In the genomic region with DNA sequence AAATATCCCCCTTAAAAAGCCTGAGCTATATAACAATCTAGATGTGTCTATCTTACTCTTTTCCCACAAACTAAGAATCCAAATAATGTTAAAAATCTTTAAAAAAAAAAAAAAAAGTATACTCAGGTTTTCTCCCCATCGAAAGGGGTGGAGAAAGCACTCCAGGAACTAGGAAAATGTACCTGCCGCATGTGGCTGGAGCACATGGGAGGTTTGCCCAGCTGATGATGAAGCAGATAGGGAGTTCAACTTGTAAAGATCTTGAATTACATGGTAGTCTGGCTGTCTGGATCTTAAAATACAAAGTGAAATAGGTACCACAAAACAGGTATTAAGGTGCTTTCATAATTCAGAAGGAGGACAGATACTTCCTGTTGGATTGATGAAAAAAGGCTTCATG, we compare ENCODE assay signal across 9 cellular contexts. TPM values are rescaled to one million over a fixed set of nuclear protein-coding genes. Genes with fewer than 3 reads are reported as not detected.
DNase-seq lines count a peak whose midpoint lies in the region; TF ChIP-seq lines count a peak whose summit lies in the region.
"Had no signal": no experiment of that assay in that cellular context is flagged by ENCODE, and none has a peak within 500 bp of the region (broad histone marks: within the 10 kb centered on the region; RNA-seq: fewer than 3 reads in every experiment).

No MANE protein-coding gene starts in this region.

- H3K4me2 ChIP-seq in mammary epithelial cell (ENCODE audit: insufficient read depth, low read depth, low read length): peak overlapping the region; percentile 80

- H3K79me2 ChIP-seq in mammary epithelial cell (ENCODE audit: insufficient read depth, low read length): peaks cover 42% of the 10 kb centered on the region

- WGBS in mammary epithelial cell (ENCODE audit: low coverage, missing lambda C conversion rate): 89% methylated on average over 2 of the region's 2 CpGs

- dilution Hi-C loops in mammary epithelial cell (cut with HindIII; ENCODE audit: low sequenced_read_pairs): no loop called here

- H3K36me3 ChIP-seq in mammary epithelial cell (ENCODE audit: insufficient read depth, low read length) (peaks cover 3% of the 10 kb centered on the region), neuron (ENCODE audit: insufficient read depth, low read length) (peaks cover 5% of the 10 kb centered on the region)

- CTCF ChIA-PET in mammary epithelial cell (lab: Charles Lee; ENCODE audit: low non-redundant PET): no interaction called here

- DNase-seq in DMS 273 (lab: John Stamatoyannopoulos, UW; ENCODE audit: unreplicated experiment) (peak; percentile 11), DMS 273 treated with DMSO at 0.1 percent for 48 hours (lab: John Stamatoyannopoulos, UW) (no peak), LNCaP clone FGC (ENCODE audit: low read depth) (no peak), mammary epithelial cell (no peak), AML-193 (lab: John Stamatoyannopoulos, UW) (no peak), AG20443 (ENCODE audit: low spot score) (no peak), NCI-H1436 (lab: John Stamatoyannopoulos, UW) (no peak)

- H2AFZ ChIP-seq in mammary epithelial cell (ENCODE audit: low read depth, low read length) (no peak overlapping the region), neuron (ENCODE audit: low read depth, low read length) (no peak overlapping the region)

- peak overlapping the region; percentile 16 for H3K9ac ChIP-seq in mammary epithelial cell (ENCODE audit: insufficient read depth, low read length)

- H3K4me3 ChIP-seq in LNCaP clone FGC (ENCODE audit: low read depth, low read length): peak overlapping the region; percentile 100
- peak overlapping the region in 2 of 3 experiments; percentile 74 to 91 for H3K4me3 ChIP-seq in mammary epithelial cell (replicated peaks in 1 of 3; ENCODE audit: insufficient read depth in 1 of 3, low read depth in 2 of 3, low read length in 3 of 3)
- peak overlapping the region; percentile 93 for H3K4me3 ChIP-seq in neuron (ENCODE audit: low read length)

- intact Hi-C loops in mammary epithelial cell (cut with micrococcal nuclease): no loop called here

- in situ Hi-C loops in mammary epithelial cell (cut with MboI; ENCODE audit: low sequenced_read_pairs in 2 of 2): no loop called here

- H3K4me1 ChIP-seq in mammary epithelial cell (ENCODE audit: insufficient read depth, low read length) (peaks cover 9% of the 10 kb centered on the region), neuron (ENCODE audit: insufficient read depth, low read length) (peaks cover 14% of the 10 kb centered on the region)

- no TSS peak for BruUV-seq in mammary epithelial cell (replicated peaks; lab: Mats Ljungman, UMichigan)

- H3K27me3 ChIP-seq in mammary epithelial cell (ENCODE audit: insufficient read depth, low read length) (no peaks in the 10 kb centered on the region), neuron (ENCODE audit: insufficient read depth, low read length) (no peaks in the 10 kb centered on the region)
- H3K27me3 ChIP-seq: suprapubic skin had no signal

- TF ChIP-seq CTCF in LNCaP clone FGC (IDR thresholded peaks at IDR 0.05; ENCODE audit: control insufficient read depth, extremely low read depth, insufficient read depth) (no peak), mammary epithelial cell (conservative IDR thresholded peaks at IDR 0.05 in 1 of 2, IDR thresholded peaks at IDR 0.05 in 1 of 2; ENCODE audit: extremely low read depth in 1 of 2, insufficient read depth in 1 of 2, low read depth in 1 of 2, low read length in 2 of 2) (no peak)

- peak overlapping the region; percentile 80 for H3K27ac ChIP-seq in mammary epithelial cell (ENCODE audit: insufficient read depth, low read depth, low read length)
- H3K27ac ChIP-seq: suprapubic skin had no signal

- H3K9me3 ChIP-seq in mammary epithelial cell (replicated peaks; ENCODE audit: insufficient read depth, low read length) (no peaks in the 10 kb centered on the region), neuron (ENCODE audit: low read length) (no peaks in the 10 kb centered on the region)
- H3K9me3 ChIP-seq: suprapubic skin had no signal

- no peaks in the 10 kb centered on the region for H4K20me1 ChIP-seq in mammary epithelial cell (ENCODE audit: insufficient read depth, low read length)

RNA-seq across cellular contexts. Expression of a gene that starts 8.8 kb away (rescaled TPM):
- not detected for total RNA-seq in mammary epithelial cell
- polyA plus RNA-seq in mammary epithelial cell: not detected
- polyA minus RNA-seq in mammary epithelial cell: not detected
- total RNA-seq: suprapubic skin had no signal

RNA-seq across cellular contexts. Expression of a gene that starts 9.0 kb away (rescaled TPM):
- 1 to 10 TPM; 5.7 to 8.7 TPM for total RNA-seq in mammary epithelial cell
- polyA plus RNA-seq in mammary epithelial cell: 8.0 TPM
- polyA minus RNA-seq in mammary epithelial cell: 18.7 TPM

RNA-seq across cellular contexts. Expression of a gene that starts 17.7 kb away (rescaled TPM):
- 100 to 1,000 TPM; 168 to 227 TPM for total RNA-seq in mammary epithelial cell
- 166 TPM for polyA plus RNA-seq in mammary epithelial cell
- polyA minus RNA-seq in mammary epithelial cell: 295 TPM

RNA-seq across cellular contexts. Expression of a gene that starts 31.9 kb away (rescaled TPM):
- total RNA-seq in mammary epithelial cell: under 1 TPM; 0.12 to 0.17 TPM
- polyA plus RNA-seq in mammary epithelial cell: 0.05 TPM
- polyA minus RNA-seq in mammary epithelial cell: not detected
